In genomic region chr11:22304337-22304961, GRCh38 we compare ENCODE assay signal across 8 cellular contexts. TPM values are rescaled to one million over a fixed set of nuclear protein-coding genes. Genes with fewer than 3 reads are reported as not detected.
DNase-seq lines count a peak whose midpoint lies in the region; ATAC-seq, FAIRE-seq and TF ChIP-seq lines count a peak whose summit lies in the region.

No MANE protein-coding gene starts in this region.

- no peaks in the 10 kb centered on the region for H3K4me1 ChIP-seq in CD8-positive, alpha-beta T cell (ENCODE audit: insufficient read depth, low read length)

- H3K4me3 Mint-ChIP-seq in CD8-positive, alpha-beta T cell = no peak overlapping the region
- H3K4me3 Mint-ChIP-seq in immature natural killer cell = no peak overlapping the region

- no peaks in the 10 kb centered on the region for H3K36me3 ChIP-seq in CD8-positive, alpha-beta T cell (ENCODE audit: insufficient read depth, low read length)

- POLR2A ChIA-PET in CD8-positive, alpha-beta T cell (lab: Charles Lee) = no interaction called here

- intact Hi-C loops in CD8-positive, alpha-beta T cell (cut with DNase I, micrococcal nuclease) = loop anchor here in 1 of 2 experiments (2.0 kb wide), 1 partner anchor 1656 kb away; no protein-coding TSS in a partner anchor

- no peak for FAIRE-seq in urothelium cell line (lab: Jason Lieb, UNC)

- no peaks in the 10 kb centered on the region for H3K9me3 ChIP-seq in CD8-positive, alpha-beta T cell (ENCODE audit: low read length)

- H3K36me3 Mint-ChIP-seq in CD8-positive, alpha-beta T cell = no peaks in the 10 kb centered on the region
- H3K36me3 Mint-ChIP-seq in immature natural killer cell = no peaks in the 10 kb centered on the region

- peaks cover 6% of the 10 kb centered on the region for H3K27me3 Mint-ChIP-seq in CD8-positive, alpha-beta T cell (ENCODE audit: low read depth)
- peaks cover 0 to 4% (median 0%) of the 10 kb centered on the region in 3 donors for H3K27me3 Mint-ChIP-seq in immature natural killer cell (ENCODE audit: low read depth in 3 of 3)

- H3K27me3 ChIP-seq in CD8-positive, alpha-beta T cell (ENCODE audit: insufficient read depth, low read length) = no peaks in the 10 kb centered on the region

- no peak overlapping the region for H3K27ac ChIP-seq in CD8-positive, alpha-beta T cell (ENCODE audit: low read depth, low read length)
- no peak overlapping the region for H3K27ac ChIP-seq in VCaP

- no peak overlapping the region for H3K27ac Mint-ChIP-seq in CD8-positive, alpha-beta T cell
- H3K27ac Mint-ChIP-seq in immature natural killer cell = no peak overlapping the region

- peak; percentile 75 for TF ChIP-seq CTCF in CD8-positive, alpha-beta T cell (IDR thresholded peaks at IDR 0.05)
- TF ChIP-seq CTCF in VCaP (conservative IDR thresholded peaks at IDR 0.05) = peak; percentile 72

- ATAC-seq in CD8-positive, alpha-beta T cell = peak; percentile 36
- peak; percentile 77 for ATAC-seq in GM21526 (IDR thresholded peaks at IDR 0.05; ENCODE audit: low FRiP score, unreplicated experiment)

- H3K4me3 ChIP-seq in CD8-positive, alpha-beta T cell (ENCODE audit: low read depth, low read length) = no peak overlapping the region

- no peaks in the 10 kb centered on the region for H3K9me3 Mint-ChIP-seq in CD8-positive, alpha-beta T cell
- H3K9me3 Mint-ChIP-seq in immature natural killer cell = no peaks in the 10 kb centered on the region

- no peak for DNase-seq in CD8-positive, alpha-beta T cell
- DNase-seq in NCI-H146 treated with DMSO at 0.1 percent for 48 hours (lab: John Stamatoyannopoulos, UW; ENCODE audit: unreplicated experiment) (peak; percentile 52), immature natural killer cell (peak in 2 of 3 donors; percentile 3 to 7), urothelium cell line (ENCODE audit: low spot score) (peak; percentile 10), HuH-7.5 (ENCODE audit: low spot score) (no peak)
- DNase-seq in stimulated activated CD4-positive, alpha-beta T cell treated with anti-CD3 and anti-CD28 coated beads, Interleukin-4, amount 100 ng/mL, for 24 hours = no peak

- H3K4me1 Mint-ChIP-seq in CD8-positive, alpha-beta T cell (ENCODE audit: low read depth) = no peaks in the 10 kb centered on the region
- no peaks in the 10 kb centered on the region for H3K4me1 Mint-ChIP-seq in immature natural killer cell

- CTCF ChIA-PET in CD8-positive, alpha-beta T cell (lab: Charles Lee) = interaction anchor here (1.3 to 2.0 kb wide), 3 partner anchors 9 to 1657 kb away, joined by 3 to 7 read pairs (median 4); no protein-coding TSS in a partner anchor

RNA-seq across cellular contexts. Expression of gene SLC17A6, which starts 33.7 kb away (rescaled TPM):
- total RNA-seq in CD8-positive, alpha-beta T cell = not detected
- not detected for polyA plus RNA-seq in immature natural killer cell

Comparison
In these comparisons a context has a peak if more than half of its experiments do, and no peak if none do; other contexts are left out.
1. DNase-seq: peak in NCI-H146 treated with DMSO at 0.1 percent for 48 hours (single experiment), immature natural killer cell (2 of 3) and urothelium cell line (single experiment); none in CD8-positive, alpha-beta T cell (0 of 7), HuH-7.5 (single experiment) and stimulated activated CD4-positive, alpha-beta T cell treated with anti-CD3 and anti-CD28 coated beads, Interleukin-4, amount 100 ng/mL, for 24 hours (single experiment).